Comparison of ENCODE assay signal across 13 cellular contexts in the genomic region with DNA sequence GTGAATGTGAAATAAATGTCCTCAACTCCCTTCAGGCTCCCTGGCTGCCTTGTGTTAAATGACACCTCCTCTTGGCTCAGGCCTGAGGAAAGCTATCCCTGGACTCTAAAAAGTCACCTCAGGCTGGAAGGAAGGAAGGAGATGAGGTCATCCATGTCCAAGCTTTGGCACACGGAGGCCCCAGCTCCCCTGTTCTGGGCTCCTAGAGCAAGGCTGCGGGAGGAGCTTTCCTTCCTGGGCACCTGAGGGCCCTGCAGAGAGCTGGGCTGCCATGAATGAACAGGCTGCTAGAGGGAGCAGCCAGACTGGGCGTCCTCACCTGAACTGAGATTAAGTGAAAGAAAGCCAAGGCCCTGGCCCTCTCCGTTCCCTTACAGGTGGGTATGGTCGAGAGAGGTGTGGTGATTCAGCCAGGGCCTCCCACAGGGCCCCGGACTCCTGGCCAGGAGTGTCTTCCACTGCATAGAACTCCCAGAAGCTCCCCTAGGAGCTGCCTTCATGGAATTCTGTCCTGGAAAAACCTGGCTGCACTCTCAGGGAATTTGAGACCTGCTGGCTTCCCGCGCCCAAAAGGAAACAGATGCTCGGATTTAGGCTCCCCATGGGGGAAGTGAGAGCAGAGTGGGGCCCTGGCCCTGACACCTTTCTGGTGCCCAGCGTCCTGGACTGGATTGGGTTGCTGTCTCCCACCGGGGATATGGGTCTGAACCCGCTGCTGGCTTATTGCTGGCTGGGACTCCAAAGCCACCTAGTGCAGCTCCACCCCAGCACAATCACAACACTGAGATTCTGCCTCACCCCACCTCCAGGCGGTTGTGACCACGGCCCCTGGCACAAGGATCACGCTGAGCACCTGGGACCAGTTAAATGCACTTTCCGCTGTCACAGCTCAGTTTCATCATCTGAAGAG. TPM values are rescaled to one million over a fixed set of nuclear protein-coding genes. Genes with fewer than 3 reads are reported as not detected.
DNase-seq lines count a peak whose midpoint lies in the region; ATAC-seq, FAIRE-seq and TF ChIP-seq lines count a peak whose summit lies in the region.
"Had no signal": no experiment of that assay in that cellular context is flagged by ENCODE, and none has a peak within 500 bp of the region (broad histone marks: within the 10 kb centered on the region; RNA-seq: fewer than 3 reads in every experiment).

No MANE protein-coding gene starts in this region.

- H3K4me2 ChIP-seq in K562 (ENCODE audit: insufficient read depth, low read length) (no peak overlapping the region), MM.1S (ENCODE audit: low read depth, low read length) (no peak overlapping the region)

- intact Hi-C loops in K562 (cut with micrococcal nuclease), result no loop called here
- intact Hi-C loops in right cardiac atrium (cut with DNase I), result no loop called here

- peaks cover 0 to 18% of the 10 kb centered on the region in 2 experiments; a peak in 1 of 5 replicates for H3K4me1 ChIP-seq in K562 (replicated peaks in 1 of 2; ENCODE audit: control insufficient read depth in 2 of 2, insufficient read depth in 2 of 2, low read length in 2 of 2)
- no peaks in the 10 kb centered on the region for H3K4me1 ChIP-seq in right cardiac atrium (ENCODE audit: control insufficient read depth, insufficient read depth, low read length)
- H3K4me1 ChIP-seq in MM.1S (ENCODE audit: low read length), result no peaks in the 10 kb centered on the region

- H2AFZ ChIP-seq in K562 (ENCODE audit: low read depth, low read length) (no peak overlapping the region), MM.1S (ENCODE audit: low read length) (no peak overlapping the region)

- FAIRE-seq in K562 (lab: Jason Lieb, UNC), result no peak
- FAIRE-seq: GM12878 had no signal

- H3K9ac ChIP-seq in K562 (ENCODE audit: insufficient read depth in 1 of 2, low read depth in 2 of 2, low read length in 2 of 2) (peak overlapping the region in 1 of 2 experiments; percentile 48; a peak in 2 of 4 replicates), MM.1S (ENCODE audit: low read length) (no peak overlapping the region)

- H3K9me1 ChIP-seq in K562 (ENCODE audit: control insufficient read depth, insufficient read depth, low read length), result no peaks in the 10 kb centered on the region

- TF ChIP-seq RAD21 in K562 (CRISPR knock-in tag; conservative IDR thresholded peaks at IDR 0.05 in 1 of 2, IDR thresholded peaks at IDR 0.05 in 1 of 2), result no peak

- TF ChIP-seq CTCF in K562 (IDR thresholded peaks at IDR 0.05 in 2 of 3, conservative IDR thresholded peaks at IDR 0.05 in 1 of 3; ENCODE audit: insufficient read depth in 2 of 3, low read depth in 1 of 3, low read length in 3 of 3) (peak in 2 of 3 experiments; percentile 5 to 11; a peak in 1 of 6 replicates), MM.1S (IDR thresholded peaks at IDR 0.05; ENCODE audit: low read length) (no peak)

- no peaks in the 10 kb centered on the region for H3K9me3 Mint-ChIP-seq in activated T-cell treated with anti-CD3 and anti-CD28 coated beads, Interleukin-2, amount 50 U/mL, for 24 hours
- H3K9me3 Mint-ChIP-seq in stimulated activated naive B cell treated with anti-CD40 and anti-IgM and Interleukin-4, amounts not matched to agents 10 μg/mL and 1 μg/mL and 100 μg/mL, for 72 hours, result no peaks in the 10 kb centered on the region
- H3K9me3 Mint-ChIP-seq: T-helper 2 cell treated with Interferon-gamma antibody and Interleukin-4, amounts not matched to agents 5 μg/mL and 100 μg/mL, for 36 hours had no signal

- no TSS peak for BruUV-seq in K562 (replicated peaks; lab: Mats Ljungman, UMichigan)

- no peaks in the 10 kb centered on the region for H3K4me1 Mint-ChIP-seq in activated T-cell treated with anti-CD3 and anti-CD28 coated beads, Interleukin-2, amount 50 U/mL, for 24 hours (ENCODE audit: low read depth)
- peaks cover 14 to 20% of the 10 kb centered on the region in 2 donors for H3K4me1 Mint-ChIP-seq in stimulated activated naive B cell treated with anti-CD40 and anti-IgM and Interleukin-4, amounts not matched to agents 10 μg/mL and 1 μg/mL and 100 μg/mL, for 72 hours

- peaks cover 61% of the 10 kb centered on the region for H3K36me3 Mint-ChIP-seq in activated T-cell treated with anti-CD3 and anti-CD28 coated beads, Interleukin-2, amount 50 U/mL, for 24 hours (ENCODE audit: low read depth)
- peaks cover 23 to 32% of the 10 kb centered on the region in 2 donors for H3K36me3 Mint-ChIP-seq in stimulated activated naive B cell treated with anti-CD40 and anti-IgM and Interleukin-4, amounts not matched to agents 10 μg/mL and 1 μg/mL and 100 μg/mL, for 72 hours

- no peaks in the 10 kb centered on the region for H3F3A ChIP-seq in MM.1S (ENCODE audit: insufficient read depth, low read length)

- H3K79me2 ChIP-seq in K562 (ENCODE audit: control insufficient read depth, insufficient read depth, low read length) (no peaks in the 10 kb centered on the region), MM.1S (ENCODE audit: low read length) (no peaks in the 10 kb centered on the region)

- DNase-seq in activated T-cell treated with anti-CD3 and anti-CD28 coated beads, Interleukin-2, amount 50 U/mL, for 24 hours, result no peak
- no peak for DNase-seq in activated T-cell treated with anti-CD3 and anti-CD28 coated beads, Interleukin-2, amount 50 U/mL, for 1 hour
- DNase-seq in K562 (ENCODE audit: extremely low read depth in 1 of 4, low spot score in 3 of 4) (no peak), right cardiac atrium (peak in 1 of 3 donors; percentile 57), NCI-H1436 (lab: John Stamatoyannopoulos, UW) (no peak), MM.1S (no peak)
- DNase-seq in stimulated activated naive B cell treated with anti-CD40 and anti-IgM and Interleukin-4, amounts not matched to agents 10 μg/mL and 1 μg/mL and 100 μg/mL, for 72 hours, result no peak
- DNase-seq: activated naive CD4-positive, alpha-beta T cell; NCI-H510A had no signal

- CTCF ChIA-PET in K562 (lab: Yijun Ruan, JAX; ENCODE audit: low intra/inter-chr PET ratio), result no interaction called here

- H3K27me3 ChIP-seq in K562 (ENCODE audit: control insufficient read depth in 2 of 2, insufficient read depth in 2 of 2, low read length in 2 of 2) (no peaks in the 10 kb centered on the region), right cardiac atrium (ENCODE audit: control insufficient read depth, insufficient read depth) (no peaks in the 10 kb centered on the region), MM.1S (replicated peaks; ENCODE audit: insufficient read depth, low read length) (no peaks in the 10 kb centered on the region)

- no peaks in the 10 kb centered on the region for H3K9me2 ChIP-seq in MM.1S (replicated peaks; ENCODE audit: insufficient read depth, low read length)

- H3K4me3 Mint-ChIP-seq in activated T-cell treated with anti-CD3 and anti-CD28 coated beads, Interleukin-2, amount 50 U/mL, for 24 hours, result no peak overlapping the region
- no peak overlapping the region for H3K4me3 Mint-ChIP-seq in stimulated activated naive B cell treated with anti-CD40 and anti-IgM and Interleukin-4, amounts not matched to agents 10 μg/mL and 1 μg/mL and 100 μg/mL, for 72 hours
- H3K4me3 Mint-ChIP-seq: T-helper 2 cell treated with Interferon-gamma antibody and Interleukin-4, amounts not matched to agents 5 μg/mL and 100 μg/mL, for 36 hours had no signal

- no peak for TF ChIP-seq POLR2A in K562 (conservative IDR thresholded peaks at IDR 0.05)

- H4K20me1 ChIP-seq in K562 (replicated peaks; ENCODE audit: control insufficient read depth, insufficient read depth, low read length) (no peaks in the 10 kb centered on the region), MM.1S (ENCODE audit: insufficient read depth, low read length) (no peaks in the 10 kb centered on the region)

- H3K9me3 ChIP-seq in K562 (replicated peaks; ENCODE audit: control insufficient read depth, insufficient read depth, low read depth, low read length) (no peaks in the 10 kb centered on the region), right cardiac atrium (ENCODE audit: control insufficient read depth, low read length) (no peaks in the 10 kb centered on the region), MM.1S (replicated peaks; ENCODE audit: insufficient read depth, low read length) (no peaks in the 10 kb centered on the region)

- peak; percentile 40 for ATAC-seq in K562
- ATAC-seq in right cardiac atrium, result peak; percentile 30 to 51
- no peak for ATAC-seq in stimulated activated naive B cell treated with anti-CD40 and anti-IgM and Interleukin-4, amounts not matched to agents 10 μg/mL and 1 μg/mL and 100 μg/mL, for 72 hours (replicated peaks)
- no peak for ATAC-seq in GM18861 (IDR thresholded peaks at IDR 0.05; ENCODE audit: unreplicated experiment)
- ATAC-seq: GM12878 had no signal

- H3K36me3 ChIP-seq in K562 (ENCODE audit: control insufficient read depth, insufficient read depth, low read length) (peaks cover 28% of the 10 kb centered on the region; the same call in 2 of the 3 replicates), MM.1S (replicated peaks; ENCODE audit: insufficient read depth, low read length) (no peaks in the 10 kb centered on the region)

- peak overlapping the region; percentile 52 for H3K27ac Mint-ChIP-seq in activated T-cell treated with anti-CD3 and anti-CD28 coated beads, Interleukin-2, amount 50 U/mL, for 24 hours
- peak overlapping the region; percentile 37 for H3K27ac Mint-ChIP-seq in stimulated activated naive B cell treated with anti-CD40 and anti-IgM and Interleukin-4, amounts not matched to agents 10 μg/mL and 1 μg/mL and 100 μg/mL, for 72 hours
- H3K27ac Mint-ChIP-seq: T-helper 2 cell treated with Interferon-gamma antibody and Interleukin-4, amounts not matched to agents 5 μg/mL and 100 μg/mL, for 36 hours had no signal

- in situ Hi-C loops in K562 (cut with MboI), result no loop called here

- POLR2A ChIA-PET in K562 (lab: Yijun Ruan, JAX), result interaction anchor here (0.6 to 1.0 kb wide), 3 partner anchors 17 to 775 kb away, joined by 3 to 4 read pairs (median 3); no protein-coding TSS in a partner anchor

- TF ChIP-seq EP300 in K562 (IDR thresholded peaks at IDR 0.05; ENCODE audit: low read length), result no peak

- no peaks in the 10 kb centered on the region for H3K27me3 Mint-ChIP-seq in activated T-cell treated with anti-CD3 and anti-CD28 coated beads, Interleukin-2, amount 50 U/mL, for 24 hours
- no peaks in the 10 kb centered on the region for H3K27me3 Mint-ChIP-seq in stimulated activated naive B cell treated with anti-CD40 and anti-IgM and Interleukin-4, amounts not matched to agents 10 μg/mL and 1 μg/mL and 100 μg/mL, for 72 hours

- H3K4me3 ChIP-seq in K562 (no peak overlapping the region), right cardiac atrium (ENCODE audit: low read length) (no peak overlapping the region), MM.1S (ENCODE audit: low read length) (no peak overlapping the region)
- H3K4me3 ChIP-seq: GM12878 had no signal

- WGBS in K562 (ENCODE audit: insufficient coverage, low coverage, missing lambda C conversion rate), result 71% methylated on average over 15 of the region's 16 CpGs
- WGBS in right cardiac atrium, result 45% methylated on average over 16 of the region's 16 CpGs

- H3K27ac ChIP-seq in K562 (ENCODE audit: extremely low read depth, low read depth, low read length), result no peak overlapping the region
- peak overlapping the region; percentile 49 for H3K27ac ChIP-seq in right cardiac atrium (ENCODE audit: low read length)
- H3K27ac ChIP-seq in MM.1S (ENCODE audit: low read length), result no peak overlapping the region

RNA-seq across cellular contexts. Expression of a gene that starts 22.2 kb away (rescaled TPM):
- total RNA-seq in K562 (2011; cell fraction: chromatin; rRNA removed; ENCODE audit: low replicate concordance), result 0.12 TPM in 1 of 2 replicates, not detected in the other
- total RNA-seq in K562 (2011; cell fraction: nucleolus; rRNA removed), result 0.13 TPM in 1 of 2 replicates, not detected in the other
- 0.07 TPM in 1 of 2 replicates, not detected in the other for total RNA-seq in K562 (2011; cell fraction: nucleoplasm; rRNA removed)
- total RNA-seq in K562 (2014; rRNA removed) (not detected in 2 replicates), K562 (2014; rRNA removed; fragmentation: Illumina TruSeq; extraction: Trizol) (not detected in 2 replicates), K562 (2015; rRNA removed; fragmentation: Illumina TruSeq; extraction: Trizol) (not detected in 2 replicates), K562 (2021) (not detected in 2 replicates), right cardiac atrium (1,000 to 10,000 TPM in 3 of 4 donors, 100 to 1,000 TPM in 1; 953 to 1,924 (median 1,412) TPM)
- polyA plus RNA-seq in K562 (2011; rRNA removed) (0.07 TPM in 1 of 2 replicates, not detected in the other), K562 (2014; fragmentation: Illumina TruSeq; extraction: Trizol) (not detected in 2 replicates), K562 (2014; fragmentation: Nextera tagmentation; extraction: Ambion mirVana) (not detected), K562 (2014; rRNA removed) (0.01 TPM in 1 of 2 replicates, not detected in the other), right cardiac atrium (1,009 TPM)
- polyA plus RNA-seq in K562 (2011; cell fraction: cytosol; rRNA removed), result 0.03 and 0.04 TPM in 2 replicates
- polyA plus RNA-seq in K562 (2011; cell fraction: nucleus; rRNA removed), result 0.13 and 0.31 TPM in 2 replicates
- polyA plus RNA-seq in K562 (2012), result 0.06 TPM in 1 of 2 replicates, not detected in the other
- not detected in 2 replicates for polyA minus RNA-seq in K562 (2011; rRNA and poly(A)+ RNA removed)
- not detected in 2 replicates for polyA minus RNA-seq in K562 (2011; cell fraction: cytosol; rRNA and poly(A)+ RNA removed)
- not detected in 2 replicates for polyA minus RNA-seq in K562 (2011; cell fraction: nucleus; rRNA and poly(A)+ RNA removed)
- total RNA-seq: GM12878 had no signal
- polyA plus RNA-seq: AG04450 had no signal

RNA-seq across cellular contexts. Expression of a gene that starts 48.1 kb away (rescaled TPM):
- 12.0 and 16.1 TPM in 2 replicates for total RNA-seq in K562 (2011; cell fraction: chromatin; rRNA removed; ENCODE audit: low replicate concordance)
- 11.0 and 11.2 TPM in 2 replicates for total RNA-seq in K562 (2011; cell fraction: nucleolus; rRNA removed)
- 18.0 and 31.5 TPM in 2 replicates for total RNA-seq in K562 (2011; cell fraction: nucleoplasm; rRNA removed)
- total RNA-seq in K562 (2014; rRNA removed), result 23.4 and 32.6 TPM in 2 replicates
- 2.8 and 3.2 TPM in 2 replicates for total RNA-seq in K562 (2014; rRNA removed; fragmentation: Illumina TruSeq; extraction: Trizol)
- total RNA-seq in K562 (2015; rRNA removed; fragmentation: Illumina TruSeq; extraction: Trizol), result 10.3 and 12.5 TPM in 2 replicates
- 30.7 and 33.7 TPM in 2 replicates for total RNA-seq in K562 (2021)
- 8.6 and 28.6 TPM in 2 replicates for polyA plus RNA-seq in K562 (2011; rRNA removed)
- polyA plus RNA-seq in K562 (2011; cell fraction: cytosol; rRNA removed), result 28.0 and 35.1 TPM in 2 replicates
- 24.3 and 25.6 TPM in 2 replicates for polyA plus RNA-seq in K562 (2011; cell fraction: nucleus; rRNA removed)
- polyA plus RNA-seq in K562 (2012), result 20.6 and 54.3 TPM in 2 replicates
- 16.0 and 32.1 TPM in 2 replicates for polyA plus RNA-seq in K562 (2014; fragmentation: Illumina TruSeq; extraction: Trizol)
- polyA plus RNA-seq in K562 (2014; fragmentation: Nextera tagmentation; extraction: Ambion mirVana), result under 1 TPM; 0.10 to 0.11 TPM
- polyA plus RNA-seq in K562 (2014; rRNA removed), result 16.2 and 21.9 TPM in 2 replicates
- polyA minus RNA-seq in K562 (2011; rRNA and poly(A)+ RNA removed), result 21.0 and 25.6 TPM in 2 replicates
- 22.7 and 32.9 TPM in 2 replicates for polyA minus RNA-seq in K562 (2011; cell fraction: cytosol; rRNA and poly(A)+ RNA removed)
- polyA minus RNA-seq in K562 (2011; cell fraction: nucleus; rRNA and poly(A)+ RNA removed), result 6.5 and 12.0 TPM in 2 replicates
- total RNA-seq in right cardiac atrium, result 10 to 100 TPM; 11.6 to 24.1 (median 18.6) TPM
- 5.9 TPM for polyA plus RNA-seq in right cardiac atrium
- polyA plus RNA-seq: AG04450 had no signal

Comparison
In these comparisons a context has a peak if more than half of its experiments do, and no peak if none do; other contexts are left out.
1. ATAC-seq: peak in K562 (single experiment) and right cardiac atrium (2 of 2); none in stimulated activated naive B cell treated with anti-CD40 and anti-IgM and Interleukin-4, amounts not matched to agents 10 μg/mL and 1 μg/mL and 100 μg/mL, for 72 hours (0 of 2) and GM18861 (single experiment).
2. RNA of a gene that starts 22.2 kb away (total RNA-seq): 953 to 1,924 TPM in right cardiac atrium; 0.07 to 0.13 TPM in K562; every median in the first group is over 100 times any median in the second.